In genomic region chr22:42978453-42979103, GRCh38 we compare ENCODE assay signal across 2 cellular contexts.
TF ChIP-seq lines count a peak whose summit lies in the region.

No MANE protein-coding gene starts in this region.

TF ChIP-seq in SK-N-SH treated with all-trans-retinoic acid at 6 μM for 48 hours, 23 proteins besides CTCF, POLR2A, EP300 and RAD21 (continued from another document):
- TF ChIP-seq TSHZ2 (CRISPR knock-in tag; IDR thresholded peaks at IDR 0.05) (no peak), PATZ1 (CRISPR knock-in tag; IDR thresholded peaks at IDR 0.05; ENCODE audit: borderline replicate concordance) (no peak), RARB (CRISPR knock-in tag; IDR thresholded peaks at IDR 0.05) (no peak), OSR1 (CRISPR knock-in tag; IDR thresholded peaks at IDR 0.05) (no peak), ZFP3 (CRISPR knock-in tag; IDR thresholded peaks at IDR 0.05) (no peak), ESRRG (CRISPR knock-in tag; IDR thresholded peaks at IDR 0.05) (no peak)

TF ChIP-seq in SK-N-SH, 30 proteins besides CTCF, POLR2A, EP300 and RAD21 (continued from another document):
- TF ChIP-seq REST (IDR thresholded peaks at IDR 0.05; ENCODE audit: low read depth, low read length) (no peak), EZH2phosphoT487 (IDR thresholded peaks at IDR 0.05; ENCODE audit: borderline replicate concordance, low read depth) (no peak), TEAD4 (IDR thresholded peaks at IDR 0.05; ENCODE audit: borderline replicate concordance, insufficient read depth) (no peak), SIN3A (IDR thresholded peaks at IDR 0.05; ENCODE audit: borderline replicate concordance, low read depth, low read length) (no peak), YY1 (IDR thresholded peaks at IDR 0.05; ENCODE audit: low read depth) (no peak), ZBTB33 (IDR thresholded peaks at IDR 0.05; ENCODE audit: borderline replicate concordance, low read depth) (no peak), NRF1 (IDR thresholded peaks at IDR 0.05; ENCODE audit: low read depth, low read length) (no peak), MEF2A (IDR thresholded peaks at IDR 0.05; ENCODE audit: borderline replicate concordance, low read depth) (no peak), PBX3 (IDR thresholded peaks at IDR 0.05) (no peak), MXI1 (IDR thresholded peaks at IDR 0.05; ENCODE audit: low read depth, low read length) (no peak), FOXJ3 (CRISPR knock-in tag; IDR thresholded peaks at IDR 0.05) (no peak)
